13 cellular contexts compared by ENCODE assay signal in the genomic region with DNA sequence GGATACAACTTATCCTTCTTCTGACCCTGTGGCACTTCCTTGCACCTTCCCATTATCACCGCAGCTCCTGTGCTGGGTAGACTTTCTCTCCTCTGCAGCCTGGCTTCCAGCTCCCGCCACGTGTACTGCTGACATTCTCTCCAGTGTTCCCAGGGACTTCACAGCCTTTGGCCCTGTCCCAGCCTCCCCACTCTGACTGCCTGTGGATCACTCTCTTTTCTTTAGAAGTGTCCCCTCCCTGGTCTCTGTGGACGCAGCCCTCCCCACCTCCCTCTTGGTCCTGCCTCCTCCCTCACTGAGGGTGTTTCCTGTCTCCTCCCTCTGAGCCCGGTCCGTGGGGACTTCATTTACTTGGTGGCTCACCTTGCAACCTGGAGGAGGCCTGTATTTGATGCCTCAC. TPM values are rescaled to one million over a fixed set of nuclear protein-coding genes. Genes with fewer than 3 reads are reported as not detected.
DNase-seq lines count a peak whose midpoint lies in the region; TF ChIP-seq lines count a peak whose summit lies in the region.
"Had no signal": no experiment of that assay in that cellular context is flagged by ENCODE, and none has a peak within 500 bp of the region (broad histone marks: within the 10 kb centered on the region; RNA-seq: fewer than 3 reads in every experiment).

No MANE protein-coding gene starts in this region.

- H3K18ac ChIP-seq in trophoblast cell (ENCODE audit: low read length): peak overlapping the region; percentile 33

- H3K9me3 ChIP-seq in HEK293 (ENCODE audit: control insufficient read depth, insufficient read depth, low read depth, low read length): no peaks in the 10 kb centered on the region
- no peaks in the 10 kb centered on the region for H3K9me3 ChIP-seq in hepatocyte (ENCODE audit: low read depth)
- H3K9me3 ChIP-seq in trophoblast cell (ENCODE audit: insufficient read depth, low read depth, low read length): no peaks in the 10 kb centered on the region
- H3K9me3 ChIP-seq in SJCRH30 (replicated peaks): no peaks in the 10 kb centered on the region

- H3K27me3 ChIP-seq in hepatocyte (no peaks in the 10 kb centered on the region), trophoblast cell (ENCODE audit: insufficient read depth, low read length) (no peaks in the 10 kb centered on the region), SJCRH30 (no peaks in the 10 kb centered on the region)

- no peak overlapping the region for H4K12ac ChIP-seq in trophoblast cell (ENCODE audit: low read depth, low read length)

- H3K4me2 ChIP-seq in hepatocyte: peak overlapping the region; percentile 64
- H3K4me2 ChIP-seq in trophoblast cell (ENCODE audit: low read length): no peak overlapping the region
- H3K4me2 ChIP-seq: KMS-11 had no signal

- H3K79me1 ChIP-seq in trophoblast cell (ENCODE audit: low read length): peaks cover 1% of the 10 kb centered on the region

- no peak overlapping the region for H2AFZ ChIP-seq in hepatocyte
- no peak overlapping the region for H2AFZ ChIP-seq in trophoblast cell (ENCODE audit: insufficient read depth, low read length, poor library complexity)

- H3K27me3 Mint-ChIP-seq in activated T-cell treated with anti-CD3 and anti-CD28 coated beads, Interleukin-2, amount 50 U/mL, for 24 hours: no peaks in the 10 kb centered on the region
- H3K27me3 Mint-ChIP-seq: stimulated activated naive CD8-positive, alpha-beta T cell treated with anti-CD3 and anti-CD28 coated beads, Interleukin-15, amount 100 ng/mL, for 72 hours had no signal

- H3K79me2 ChIP-seq in hepatocyte: peaks cover 98% of the 10 kb centered on the region
- H3K79me2 ChIP-seq in trophoblast cell (ENCODE audit: control insufficient read depth, insufficient read depth, low read length, poor library complexity): peaks cover 11% of the 10 kb centered on the region

- H3K14ac ChIP-seq in trophoblast cell (ENCODE audit: low read length): no peak overlapping the region

- no peak overlapping the region for H2BK120ac ChIP-seq in trophoblast cell (ENCODE audit: insufficient read depth, low read length, poor library complexity)

- no peak overlapping the region for H4K8ac ChIP-seq in trophoblast cell (ENCODE audit: low read depth, low read length)

- H3K9ac ChIP-seq in trophoblast cell (ENCODE audit: low read length): no peak overlapping the region
- H3K9ac ChIP-seq: KMS-11 had no signal

- H3K36me3 ChIP-seq in HEK293 (ENCODE audit: control insufficient read depth in 2 of 2, insufficient read depth in 1 of 2, low read length in 2 of 2) (peaks cover 0 to under 1% of the 10 kb centered on the region in 2 experiments; a peak in 1 of 3 replicates), hepatocyte (replicated peaks; ENCODE audit: insufficient read depth, low read depth) (no peaks in the 10 kb centered on the region), trophoblast cell (ENCODE audit: control insufficient read depth in 1 of 2, insufficient read depth in 2 of 2, low read length in 2 of 2) (peaks cover 4 to 5% of the 10 kb centered on the region in 2 experiments), SJCRH30 (no peaks in the 10 kb centered on the region)

- no peaks in the 10 kb centered on the region for H3K9me2 ChIP-seq in hepatocyte (replicated peaks; ENCODE audit: insufficient read depth)

- H3K9me3 Mint-ChIP-seq in activated T-cell treated with anti-CD3 and anti-CD28 coated beads, Interleukin-2, amount 50 U/mL, for 24 hours: no peaks in the 10 kb centered on the region
- H3K9me3 Mint-ChIP-seq: stimulated activated naive CD8-positive, alpha-beta T cell treated with anti-CD3 and anti-CD28 coated beads, Interleukin-15, amount 100 ng/mL, for 72 hours had no signal

- H3K27ac Mint-ChIP-seq in activated T-cell treated with anti-CD3 and anti-CD28 coated beads, Interleukin-2, amount 50 U/mL, for 24 hours: no peak overlapping the region

- peaks cover 42% of the 10 kb centered on the region for H3K4me1 Mint-ChIP-seq in activated T-cell treated with anti-CD3 and anti-CD28 coated beads, Interleukin-2, amount 50 U/mL, for 24 hours (ENCODE audit: low read depth)

- peaks cover 26% of the 10 kb centered on the region for H4K20me1 ChIP-seq in hepatocyte (ENCODE audit: insufficient read depth, poor library complexity, severe bottlenecking)

- DNase-seq in astrocyte of the hippocampus (ENCODE audit: low read depth, low spot score): peak; percentile 52
- DNase-seq in hepatocyte (ENCODE audit: low spot score): no peak
- DNase-seq in trophoblast cell: no peak
- DNase-seq in stimulated activated naive CD4-positive, alpha-beta T cell (lab: John Stamatoyannopoulos, UW): no peak
- no peak for DNase-seq in SJCRH30
- DNase-seq in activated T-cell treated with anti-CD3 and anti-CD28 coated beads, Interleukin-2, amount 50 U/mL, for 24 hours: no peak
- DNase-seq in glomerular visceral epithelial cell (ENCODE audit: extremely low spot score): no peak
- DNase-seq: DND-41; NCI-H2171; stimulated activated naive CD8-positive, alpha-beta T cell treated with anti-CD3 and anti-CD28 coated beads, Interleukin-15, amount 100 ng/mL, for 72 hours had no signal

- peak overlapping the region; percentile 22 for H3K4ac ChIP-seq in trophoblast cell (ENCODE audit: low read depth, low read length)

- CTCF ChIA-PET in HEK293 (lab: Yijun Ruan, JAX): no interaction called here

- WGBS in hepatocyte (ENCODE audit: low lambda C conversion rate, missing lambda C conversion rate): 54% methylated on average over 6 of the region's 6 CpGs
- no CpG with 5 or more reads among the region's 6 CpGs for WGBS in trophoblast cell (ENCODE audit: extremely low coverage, insufficient coverage, insufficient read length)

- no peak overlapping the region for H2BK5ac ChIP-seq in trophoblast cell (ENCODE audit: low read depth, low read length, poor library complexity)

- no peak overlapping the region for H3K27ac ChIP-seq in HEK293 (ENCODE audit: extremely low read depth, low read depth, low read length)
- H3K27ac ChIP-seq in hepatocyte: peak overlapping the region; percentile 80
- no peak overlapping the region for H3K27ac ChIP-seq in trophoblast cell (ENCODE audit: low read depth, low read length)
- no peak overlapping the region for H3K27ac ChIP-seq in SJCRH30
- H3K27ac ChIP-seq: KMS-11 had no signal

- H2AK5ac ChIP-seq in trophoblast cell (ENCODE audit: low read length): no peak overlapping the region

- peaks cover 21% of the 10 kb centered on the region for H3K36me3 Mint-ChIP-seq in activated T-cell treated with anti-CD3 and anti-CD28 coated beads, Interleukin-2, amount 50 U/mL, for 24 hours (ENCODE audit: low read depth)

- peaks cover 20% of the 10 kb centered on the region for H3K4me1 ChIP-seq in HEK293 (ENCODE audit: control insufficient read depth, insufficient read depth, low read length)
- peaks cover 64% of the 10 kb centered on the region for H3K4me1 ChIP-seq in hepatocyte (ENCODE audit: insufficient read depth)
- H3K4me1 ChIP-seq in trophoblast cell (ENCODE audit: control insufficient read depth in 1 of 2, insufficient read depth in 2 of 2, low read length in 2 of 2): peaks cover 34 to 46% of the 10 kb centered on the region in 2 experiments
- peaks cover 55% of the 10 kb centered on the region for H3K4me1 ChIP-seq in SJCRH30

- no peak overlapping the region for H3K4me3 ChIP-seq in HEK293 (ENCODE audit: low read depth, low read length)
- H3K4me3 ChIP-seq in hepatocyte: no peak overlapping the region
- H3K4me3 ChIP-seq in trophoblast cell (ENCODE audit: low read depth, low read length): no peak overlapping the region
- H3K4me3 ChIP-seq in SJCRH30: no peak overlapping the region

- TF ChIP-seq CTCF in HEK293 (tag by site-specific recombination; IDR thresholded peaks at IDR 0.05) (no peak), hepatocyte (IDR thresholded peaks at IDR 0.05; ENCODE audit: poor library complexity) (no peak)

- H2BK12ac ChIP-seq in trophoblast cell (ENCODE audit: low read length): no peak overlapping the region

- no peak overlapping the region for H4K91ac ChIP-seq in trophoblast cell (ENCODE audit: low read depth, low read length)

- no peak overlapping the region for H3K23ac ChIP-seq in trophoblast cell (ENCODE audit: low read length)

- POLR2A ChIA-PET in HEK293 (lab: Yijun Ruan, JAX): no interaction called here

- no peak overlapping the region for H3K4me3 Mint-ChIP-seq in activated T-cell treated with anti-CD3 and anti-CD28 coated beads, Interleukin-2, amount 50 U/mL, for 24 hours
- H3K4me3 Mint-ChIP-seq: stimulated activated naive CD8-positive, alpha-beta T cell treated with anti-CD3 and anti-CD28 coated beads, Interleukin-15, amount 100 ng/mL, for 72 hours had no signal

TF ChIP-seq in HEK293, 187 proteins besides CTCF, POLR2A, EP300 and RAD21 (continues in another document):
- TF ChIP-seq, protein P1, sequence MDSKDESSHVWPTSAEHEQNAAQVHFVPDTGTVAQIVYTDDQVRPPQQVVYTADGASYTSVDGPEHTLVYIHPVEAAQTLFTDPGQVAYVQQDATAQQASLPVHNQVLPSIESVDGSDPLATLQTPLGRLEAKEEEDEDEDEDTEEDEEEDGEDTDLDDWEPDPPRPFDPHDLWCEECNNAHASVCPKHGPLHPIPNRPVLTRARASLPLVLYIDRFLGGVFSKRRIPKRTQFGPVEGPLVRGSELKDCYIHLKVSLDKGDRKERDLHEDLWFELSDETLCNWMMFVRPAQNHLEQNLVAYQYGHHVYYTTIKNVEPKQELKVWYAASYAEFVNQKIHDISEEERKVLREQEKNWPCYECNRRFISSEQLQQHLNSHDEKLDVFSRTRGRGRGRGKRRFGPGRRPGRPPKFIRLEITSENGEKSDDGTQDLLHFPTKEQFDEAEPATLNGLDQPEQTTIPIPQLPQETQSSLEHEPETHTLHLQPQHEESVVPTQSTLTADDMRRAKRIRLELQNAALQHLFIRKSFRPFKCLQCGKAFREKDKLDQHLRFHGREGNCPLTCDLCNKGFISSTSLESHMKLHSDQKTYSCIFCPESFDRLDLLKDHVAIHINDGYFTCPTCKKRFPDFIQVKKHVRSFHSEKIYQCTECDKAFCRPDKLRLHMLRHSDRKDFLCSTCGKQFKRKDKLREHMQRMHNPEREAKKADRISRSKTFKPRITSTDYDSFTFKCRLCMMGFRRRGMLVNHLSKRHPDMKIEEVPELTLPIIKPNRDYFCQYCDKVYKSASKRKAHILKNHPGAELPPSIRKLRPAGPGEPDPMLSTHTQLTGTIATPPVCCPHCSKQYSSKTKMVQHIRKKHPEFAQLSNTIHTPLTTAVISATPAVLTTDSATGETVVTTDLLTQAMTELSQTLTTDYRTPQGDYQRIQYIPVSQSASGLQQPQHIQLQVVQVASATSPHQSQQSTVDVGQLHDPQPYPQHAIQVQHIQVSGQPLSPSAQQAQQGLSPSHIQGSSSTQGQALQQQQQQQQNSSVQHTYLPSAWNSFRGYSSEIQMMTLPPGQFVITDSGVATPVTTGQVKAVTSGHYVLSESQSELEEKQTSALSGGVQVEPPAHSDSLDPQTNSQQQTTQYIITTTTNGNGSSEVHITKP (tag by site-specific recombination; IDR thresholded peaks at IDR 0.05): peak; percentile 68

RNA-seq across cellular contexts. Expression of a gene that starts 17.4 kb away (rescaled TPM):
- total RNA-seq in hepatocyte: 71.8 and 82.0 TPM in 2 replicates
- 88.4 and 97.3 TPM in 2 replicates for polyA plus RNA-seq in hepatocyte
- 77.0 and 78.2 TPM in 2 replicates for polyA plus RNA-seq in trophoblast cell (2013)
- 14.7 and 16.1 TPM in 2 replicates for total RNA-seq in SJCRH30 (2014; rRNA removed; shearing (Covaris generic))

RNA-seq across cellular contexts. Expression of a gene that starts 56.6 kb away (rescaled TPM):
- 0.88 and 1.4 TPM in 2 replicates for total RNA-seq in hepatocyte
- polyA plus RNA-seq in hepatocyte: 1.8 and 4.2 TPM in 2 replicates
- 8.9 and 9.2 TPM in 2 replicates for polyA plus RNA-seq in trophoblast cell (2013)
- 0.16 TPM in 1 of 2 replicates, not detected in the other for total RNA-seq in SJCRH30 (2014; rRNA removed; shearing (Covaris generic))
- polyA plus RNA-seq: endothelial cell of umbilical vein had no signal
